ENCODE assay signal across 14 cellular contexts in genomic region chr6:154593122-154593521, GRCh38.
A peak's percentile ranks its signal among the peaks of the same experiment; 100 is the strongest.
DNase-seq lines count a peak whose midpoint lies in the region; ATAC-seq, FAIRE-seq and TF ChIP-seq lines count a peak whose summit lies in the region.
"Had no signal": no experiment of that assay in that cellular context is flagged by ENCODE, and none has a peak within 500 bp of the region (broad histone marks: within the 10 kb centered on the region; RNA-seq: fewer than 3 reads in every experiment).

No MANE protein-coding gene starts in this region.

- TF ChIP-seq CTCF in H1 (IDR thresholded peaks at IDR 0.05; ENCODE audit: control extremely low read depth in 1 of 3, insufficient read depth in 1 of 3, low read depth in 1 of 3, low read length in 3 of 3) (no peak), nephron progenitor cell (IDR thresholded peaks at IDR 0.05) (no peak)

- 74% methylated on average over 7 of the region's 7 CpGs; no CpG with 5 or more reads in 1 of the 2 experiments for WGBS in H1 (ENCODE audit: extremely low coverage in 1 of 2, insufficient coverage in 1 of 2, insufficient read length in 1 of 2, insufficient replicate concordance in 2 of 2, low coverage in 1 of 2, low lambda C conversion rate in 2 of 2, missing lambda C conversion rate in 1 of 2), 2 experiments

- H3K36me3 ChIP-seq in H1 (ENCODE audit: control insufficient read depth in 2 of 4, insufficient read depth in 4 of 4, low read length in 3 of 4) = no peaks in the 10 kb centered on the region
- H3K36me3 ChIP-seq: ovary had no signal

- peak overlapping the region; percentile 7 for H4K91ac ChIP-seq in H1 (replicated peaks; ENCODE audit: insufficient read length, low read length)

- no peak overlapping the region for H3K56ac ChIP-seq in H1 (replicated peaks; ENCODE audit: insufficient read length, low read depth, low read length)

- FAIRE-seq in H1 (lab: Jason Lieb, UNC) = peak; percentile 65

- no peak for TF ChIP-seq POLR2A in H1 (IDR thresholded peaks at IDR 0.05; ENCODE audit: control extremely low read depth in 1 of 2, low read depth in 2 of 2, low read length in 2 of 2)
- TF ChIP-seq POLR2A in GM18505 (IDR thresholded peaks at IDR 0.05; ENCODE audit: borderline replicate concordance, extremely low read depth, insufficient read depth, insufficient read length) = no peak

- H3K79me2 ChIP-seq in H1 (ENCODE audit: control insufficient read depth in 1 of 2, insufficient read depth in 2 of 2, low read length in 2 of 2) = no peaks in the 10 kb centered on the region

- H3K4me2 ChIP-seq in H1 (ENCODE audit: insufficient read depth in 1 of 2, low read depth in 2 of 2, low read length in 2 of 2) = no peak overlapping the region

- POLR2A ChIA-PET in H1 (lab: Charles Lee; ENCODE audit: partially characterized antibody) = no interaction called here

- no peaks in the 10 kb centered on the region for H3K27me3 Mint-ChIP-seq in nephron progenitor cell (ENCODE audit: low read depth, poor library complexity)
- H3K27me3 Mint-ChIP-seq in T-helper 17 cell = no peaks in the 10 kb centered on the region
- H3K27me3 Mint-ChIP-seq: activated CD4-positive, alpha-beta T cell treated with anti-CD3 and anti-CD28 coated beads, Interleukin-2, amount 10 ng/mL, durations not matched to agents 7 days and 5 days; B cell had no signal

- no peak for TF ChIP-seq EP300 in H1 (IDR thresholded peaks at IDR 0.05; ENCODE audit: borderline replicate concordance in 1 of 2, low read depth in 2 of 2, low read length in 2 of 2)

- H3K4me1 Mint-ChIP-seq in nephron progenitor cell (peaks cover 58% of the 10 kb centered on the region), T-helper 17 cell (no peaks in the 10 kb centered on the region)
- H3K4me1 Mint-ChIP-seq: activated CD4-positive, alpha-beta T cell treated with anti-CD3 and anti-CD28 coated beads, Interleukin-2, amount 10 ng/mL, durations not matched to agents 7 days and 5 days; B cell had no signal

- ATAC-seq in GM18505 (IDR thresholded peaks at IDR 0.05; ENCODE audit: unreplicated experiment) (no peak), T-helper 17 cell (no peak), GM21737 (IDR thresholded peaks at IDR 0.05; ENCODE audit: unreplicated experiment) (no peak), GM18907 (IDR thresholded peaks at IDR 0.05; ENCODE audit: unreplicated experiment) (no peak)

- peak overlapping the region; percentile 3 for H4K5ac ChIP-seq in H1 (ENCODE audit: insufficient read length, low read depth, low read length)

- no peaks in the 10 kb centered on the region for H4K20me1 ChIP-seq in H1 (replicated peaks in 1 of 2; ENCODE audit: control insufficient read depth in 1 of 2, insufficient read depth in 2 of 2, low read length in 2 of 2)

- H3K79me1 ChIP-seq in H1 (ENCODE audit: low read depth, low read length) = no peaks in the 10 kb centered on the region

- H3K27me3 ChIP-seq in H1 (replicated peaks in 1 of 4; ENCODE audit: control insufficient read depth in 3 of 4, extremely low read depth in 1 of 4, insufficient read depth in 3 of 4, low read length in 3 of 4) = no peaks in the 10 kb centered on the region
- H3K27me3 ChIP-seq: ovary had no signal

- CTCF ChIA-PET in H1 (lab: Charles Lee; ENCODE audit: partially characterized antibody) = interaction anchor here (0.7 to 1.1 kb wide), 2 partner anchors 9 to 34 kb away, joined by 3 read pairs; no protein-coding TSS in a partner anchor

- H2BK5ac ChIP-seq in H1 (ENCODE audit: low read depth, low read length) = no peak overlapping the region

- H3K9me3 ChIP-seq in H1 (ENCODE audit: insufficient read depth in 2 of 2, low read depth in 1 of 2, low read length in 1 of 2) (no peaks in the 10 kb centered on the region), T-helper 17 cell (ENCODE audit: control insufficient read depth, low read length, poor library complexity, severe bottlenecking) (no peaks in the 10 kb centered on the region)
- H3K9me3 ChIP-seq: ovary had no signal

- H3K4me3 Mint-ChIP-seq in nephron progenitor cell = peak overlapping the region; percentile 64
- H3K4me3 Mint-ChIP-seq in T-helper 17 cell = no peak overlapping the region
- H3K4me3 Mint-ChIP-seq: activated CD4-positive, alpha-beta T cell treated with anti-CD3 and anti-CD28 coated beads, Interleukin-2, amount 10 ng/mL, durations not matched to agents 7 days and 5 days; B cell; stimulated activated naive CD8-positive, alpha-beta T cell treated with anti-CD3 and anti-CD28 coated beads, Interleukin-15, Interleukin-2, amounts not matched to agents 100 ng/mL and 50 ng/mL, for 24 hours had no signal

- no peak overlapping the region for H3K14ac ChIP-seq in H1 (ENCODE audit: insufficient read length)

- H3K36me3 Mint-ChIP-seq in nephron progenitor cell (ENCODE audit: low read depth) (no peaks in the 10 kb centered on the region), T-helper 17 cell (ENCODE audit: low read depth) (no peaks in the 10 kb centered on the region)

- peak overlapping the region; percentile 88; the same call in 1 of the 2 replicates for H2BK20ac ChIP-seq in H1 (ENCODE audit: low read length)

- no peak overlapping the region; the same call in 1 of the 2 replicates for H3K18ac ChIP-seq in H1 (ENCODE audit: extremely low read depth, low read length)

- no peak overlapping the region for H3K23ac ChIP-seq in H1 (ENCODE audit: insufficient read length)

- H2BK12ac ChIP-seq in H1 (ENCODE audit: low read depth, low read length) = no peak overlapping the region

- H3K9ac ChIP-seq in H1 (replicated peaks in 1 of 4; ENCODE audit: extremely low read depth in 1 of 4, low read depth in 3 of 4, low read length in 3 of 4) = no peak overlapping the region

- DNase-seq in ELF-1 (ENCODE audit: low read depth, low spot score) = peak; percentile 86
- peak; percentile 93 for DNase-seq in NCI-H2107 treated with DMSO at 0.1 percent for 48 hours (lab: John Stamatoyannopoulos, UW; ENCODE audit: unreplicated experiment)
- DNase-seq in H1 (ENCODE audit: low read depth in 1 of 2, low spot score in 2 of 2) = no peak
- peak; percentile 56 for DNase-seq in nephron progenitor cell
- DNase-seq in T-helper 17 cell = no peak
- DNase-seq: activated CD4-positive, alpha-beta T cell treated with anti-CD3 and anti-CD28 coated beads, Interleukin-2, amount 10 ng/mL, durations not matched to agents 7 days and 5 days; ovary; stimulated activated CD4-positive, alpha-beta T cell treated with anti-CD3 and anti-CD28 coated beads, Interleukin-2, amount 100 ng/mL, for 48 hours had no signal

- no peaks in the 10 kb centered on the region for H3K9me3 Mint-ChIP-seq in nephron progenitor cell
- H3K9me3 Mint-ChIP-seq: activated CD4-positive, alpha-beta T cell treated with anti-CD3 and anti-CD28 coated beads, Interleukin-2, amount 10 ng/mL, durations not matched to agents 7 days and 5 days; stimulated activated naive CD8-positive, alpha-beta T cell treated with anti-CD3 and anti-CD28 coated beads, Interleukin-15, Interleukin-2, amounts not matched to agents 100 ng/mL and 50 ng/mL, for 24 hours had no signal

- H2BK15ac ChIP-seq in H1 (ENCODE audit: low read length) = peak overlapping the region; percentile 53; the same call in 1 of the 2 replicates

- H3K27ac Mint-ChIP-seq in nephron progenitor cell (peak overlapping the region; percentile 95), T-helper 17 cell (no peak overlapping the region)
- H3K27ac Mint-ChIP-seq: activated CD4-positive, alpha-beta T cell treated with anti-CD3 and anti-CD28 coated beads, Interleukin-2, amount 10 ng/mL, durations not matched to agents 7 days and 5 days; B cell; stimulated activated naive CD8-positive, alpha-beta T cell treated with anti-CD3 and anti-CD28 coated beads, Interleukin-15, Interleukin-2, amounts not matched to agents 100 ng/mL and 50 ng/mL, for 24 hours had no signal

- H3K4me1 ChIP-seq in H1 (replicated peaks in 1 of 4; ENCODE audit: control insufficient read depth in 3 of 4, insufficient read depth in 4 of 4, low read length in 3 of 4) = peaks cover 0 to 12% (median 6%) of the 10 kb centered on the region in 4 experiments; a peak in 4 of 7 replicates

- H4K8ac ChIP-seq in H1 (ENCODE audit: extremely low read depth, insufficient read depth, low read length) = no peak overlapping the region; the same call in none of the 2 replicates

- no peak overlapping the region for H3K27ac ChIP-seq in H1 (ENCODE audit: low read depth, low read length)
- H3K27ac ChIP-seq: ovary had no signal

- no peaks in the 10 kb centered on the region for H3K23me2 ChIP-seq in H1 (ENCODE audit: low read depth, low read length)

- H2AFZ ChIP-seq in H1 (ENCODE audit: low read length) = peak overlapping the region; percentile 94

- no peak overlapping the region for H2AK5ac ChIP-seq in H1 (ENCODE audit: low read depth, low read length)

- H2BK120ac ChIP-seq in H1 (replicated peaks; ENCODE audit: low read depth, low read length) = no peak overlapping the region

- H3K4me3 ChIP-seq in H1 (ENCODE audit: extremely low read depth in 1 of 4, insufficient read depth in 2 of 4, low read depth in 3 of 4, low read length in 4 of 4) = no peak overlapping the region
- H3K4me3 ChIP-seq: lung, ovary had no signal

- H3K4ac ChIP-seq in H1 (replicated peaks; ENCODE audit: insufficient read length, low read depth, low read length) = no peak overlapping the region

- TF ChIP-seq RAD21 in H1 (IDR thresholded peaks at IDR 0.05 in 1 of 2, conservative IDR thresholded peaks at IDR 0.05 in 1 of 2; ENCODE audit: low read depth in 2 of 2, low read length in 2 of 2) = no peak

TF ChIP-seq in H1, 55 proteins besides CTCF, POLR2A, EP300 and RAD21:
- TF ChIP-seq CREB1 (IDR thresholded peaks at IDR 0.05) = no peak
- no peak for TF ChIP-seq CHD2 (IDR thresholded peaks at IDR 0.05; ENCODE audit: low read length)
- no peak for TF ChIP-seq KDM5A (IDR thresholded peaks at IDR 0.05; ENCODE audit: low read length)
- 0 out of 2 replicates have a peak, but pooled peaks have one; percentile 22 for TF ChIP-seq SRF (IDR thresholded peaks at IDR 0.05; ENCODE audit: low read depth, low read length)
- no peak for TF ChIP-seq ZNF274 (IDR thresholded peaks at IDR 0.05; ENCODE audit: borderline replicate concordance, extremely low read depth, low read length)
- no peak for TF ChIP-seq SUZ12 (IDR thresholded peaks at IDR 0.05; ENCODE audit: low read length)
- no peak for TF ChIP-seq MAX (IDR thresholded peaks at IDR 0.05)

Comparison
In these comparisons a context has a peak if more than half of its experiments do, and no peak if none do; other contexts are left out.
1. DNase-seq: peak in ELF-1 (single experiment), NCI-H2107 treated with DMSO at 0.1 percent for 48 hours (single experiment) and nephron progenitor cell (single experiment); none in H1 (0 of 2) and T-helper 17 cell (0 of 3).